Comparison of ENCODE assay signal across 29 cellular contexts in the genomic region with DNA sequence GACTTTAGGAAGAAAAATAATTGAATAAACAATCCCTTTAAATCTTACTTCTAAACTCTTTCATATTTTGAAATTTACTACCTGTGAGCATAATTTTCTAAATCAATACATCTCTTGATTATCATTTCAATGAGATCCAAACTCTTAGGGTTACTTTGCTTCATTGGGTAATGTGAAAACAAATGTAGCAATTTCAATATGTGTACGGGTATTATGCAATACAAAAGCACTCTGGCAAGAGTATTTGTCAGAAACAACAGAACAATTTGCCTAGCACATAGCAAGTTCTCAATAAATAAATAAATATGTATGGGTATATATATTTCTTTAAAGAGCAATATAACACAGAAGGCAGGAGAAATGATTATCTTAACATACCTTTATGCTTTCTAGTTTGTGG.
DNase-seq lines count a peak whose midpoint lies in the region; ATAC-seq, FAIRE-seq and TF ChIP-seq lines count a peak whose summit lies in the region.
"Had no signal": no experiment of that assay in that cellular context is flagged by ENCODE, and none has a peak within 500 bp of the region (broad histone marks: within the 10 kb centered on the region; RNA-seq: fewer than 3 reads in every experiment).

No MANE protein-coding gene starts in this region.

- no peaks in the 10 kb centered on the region for H3K9me3 ChIP-seq in K562 (replicated peaks; ENCODE audit: control insufficient read depth, insufficient read depth, low read depth, low read length)
- H3K9me3 ChIP-seq: ascending aorta, pancreas, SK-N-SH had no signal

- no peak overlapping the region for H3K4me2 ChIP-seq in K562 (ENCODE audit: insufficient read depth, low read length)
- H3K4me2 ChIP-seq: SK-N-SH had no signal

- TF ChIP-seq CTCF in K562 (IDR thresholded peaks at IDR 0.05 in 2 of 3, conservative IDR thresholded peaks at IDR 0.05 in 1 of 3; ENCODE audit: insufficient read depth in 2 of 3, low read depth in 1 of 3, low read length in 3 of 3), result no peak

- 88% methylated on average over 1 of the region's 1 CpG for WGBS in K562 (ENCODE audit: insufficient coverage, low coverage, missing lambda C conversion rate)

- POLR2A ChIA-PET in K562 (lab: Yijun Ruan, JAX), result no interaction called here

- DNase-seq in AG20443 (ENCODE audit: low spot score) (peak; percentile 13), LHCN-M2 (ENCODE audit: low read depth) (peak; percentile 9), K562 (ENCODE audit: extremely low read depth in 1 of 4, low spot score in 3 of 4) (no peak), left lobe of liver (ENCODE audit: low spot score) (no peak), dedifferentiated amniotic fluid mesenchymal stem cell (ENCODE audit: extremely low spot score) (no peak), NCI-H2081 (lab: John Stamatoyannopoulos, UW) (no peak), COLO829 (ENCODE audit: low spot score) (no peak)
- DNase-seq in activated CD8-positive, alpha-beta memory T cell treated with anti-CD3 and anti-CD28 coated beads, Interleukin-2, amount 10 ng/mL, durations not matched to agents 7 days and 5 days, result no peak
- DNase-seq: ACHN; activated CD4-positive, alpha-beta memory T cell treated with anti-CD3 and anti-CD28 coated beads for 36 hours; activated CD4-positive, CD25-positive, alpha-beta regulatory T cell treated with anti-CD3 and anti-CD28 coated beads, Interleukin-2, amount 50 U/mL, for 72 hours; Calu3; DND-41; Kasumi-1; NCI-H1105 treated with DMSO at 0.1 percent for 48 hours; NCI-H1930; NCI-H774; nephron progenitor cell; pancreas; right cardiac atrium; SK-N-SH; stimulated activated CD4-positive, alpha-beta T cell treated with anti-CD3 and anti-CD28 coated beads, Interleukin-4, amount 100 ng/mL, for 24 hours; T-helper 17 cell had no signal

- H3K27me3 ChIP-seq in K562 (ENCODE audit: control insufficient read depth in 2 of 2, insufficient read depth in 2 of 2, low read length in 2 of 2), result no peaks in the 10 kb centered on the region
- H3K27me3 ChIP-seq: ascending aorta, pancreas had no signal

- H3K9me1 ChIP-seq in K562 (ENCODE audit: control insufficient read depth, insufficient read depth, low read length), result no peaks in the 10 kb centered on the region

- no peak for TF ChIP-seq POLR2A in K562 (conservative IDR thresholded peaks at IDR 0.05)

- H3K79me2 ChIP-seq in K562 (ENCODE audit: control insufficient read depth, insufficient read depth, low read length), result no peaks in the 10 kb centered on the region

- H3K9ac ChIP-seq in K562 (ENCODE audit: insufficient read depth in 1 of 2, low read depth in 2 of 2, low read length in 2 of 2), result no peak overlapping the region
- H3K9ac ChIP-seq: SK-N-SH had no signal

- H3K36me3 Mint-ChIP-seq in activated CD8-positive, alpha-beta memory T cell treated with anti-CD3 and anti-CD28 coated beads, Interleukin-2, amount 10 ng/mL, durations not matched to agents 7 days and 5 days, result peaks cover 14% of the 10 kb centered on the region

- H3K36me3 ChIP-seq in K562 (ENCODE audit: control insufficient read depth, insufficient read depth, low read length), result peaks cover 59% of the 10 kb centered on the region; the same call in 2 of the 3 replicates

- no peaks in the 10 kb centered on the region for H3K9me3 Mint-ChIP-seq in activated CD8-positive, alpha-beta memory T cell treated with anti-CD3 and anti-CD28 coated beads, Interleukin-2, amount 10 ng/mL, durations not matched to agents 7 days and 5 days (ENCODE audit: low read depth)
- H3K9me3 Mint-ChIP-seq: activated CD4-positive, alpha-beta memory T cell treated with anti-CD3 and anti-CD28 coated beads for 36 hours; nephron progenitor cell; stimulated activated effector memory CD8-positive, alpha-beta T cell treated with anti-CD3 and anti-CD28 coated beads, Interleukin-12 subunit alpha, Interleukin-12 subunit beta, amount 100 ng/mL, for 72 hours had no signal

- TF ChIP-seq EP300 in K562 (IDR thresholded peaks at IDR 0.05; ENCODE audit: low read length), result no peak

- H3K4me1 ChIP-seq in K562 (replicated peaks in 1 of 2; ENCODE audit: control insufficient read depth in 2 of 2, insufficient read depth in 2 of 2, low read length in 2 of 2), result no peaks in the 10 kb centered on the region
- H3K4me1 ChIP-seq: pancreas had no signal

- no peak overlapping the region for H3K4me3 Mint-ChIP-seq in activated CD8-positive, alpha-beta memory T cell treated with anti-CD3 and anti-CD28 coated beads, Interleukin-2, amount 10 ng/mL, durations not matched to agents 7 days and 5 days
- H3K4me3 Mint-ChIP-seq: activated CD4-positive, alpha-beta memory T cell treated with anti-CD3 and anti-CD28 coated beads for 36 hours; activated naive CD8-positive, alpha-beta T cell; nephron progenitor cell; stimulated activated effector memory CD8-positive, alpha-beta T cell treated with anti-CD3 and anti-CD28 coated beads, Interleukin-12 subunit alpha, Interleukin-12 subunit beta, amount 100 ng/mL, for 72 hours; T-helper 17 cell had no signal

- ATAC-seq in K562 (no peak), left lobe of liver (peak; percentile 77)
- ATAC-seq in activated CD8-positive, alpha-beta memory T cell treated with anti-CD3 and anti-CD28 coated beads, Interleukin-2, amount 10 ng/mL, durations not matched to agents 7 days and 5 days, result no peak
- ATAC-seq: HCT116; pancreas; right cardiac atrium; stimulated activated effector memory CD8-positive, alpha-beta T cell treated with anti-CD3 and anti-CD28 coated beads, Interleukin-12 subunit alpha, Interleukin-12 subunit beta, amount 100 ng/mL, for 72 hours; T-helper 17 cell had no signal

- no peaks in the 10 kb centered on the region for H3K4me1 Mint-ChIP-seq in activated CD8-positive, alpha-beta memory T cell treated with anti-CD3 and anti-CD28 coated beads, Interleukin-2, amount 10 ng/mL, durations not matched to agents 7 days and 5 days
- H3K4me1 Mint-ChIP-seq: stimulated activated effector memory CD8-positive, alpha-beta T cell treated with anti-CD3 and anti-CD28 coated beads, Interleukin-12 subunit alpha, Interleukin-12 subunit beta, amount 100 ng/mL, for 72 hours; T-helper 17 cell had no signal

- H3K27ac ChIP-seq in K562 (ENCODE audit: extremely low read depth, low read depth, low read length), result no peak overlapping the region
- H3K27ac ChIP-seq: ascending aorta, C4-2B, pancreas, RWPE1 had no signal

- CTCF ChIA-PET in K562 (lab: Yijun Ruan, JAX; ENCODE audit: low intra/inter-chr PET ratio), result interaction anchor here (0.6 kb wide), 1 partner anchor 1321 kb away, joined by 3 read pairs; no protein-coding TSS in a partner anchor
- CTCF ChIA-PET in activated CD8-positive, alpha-beta memory T cell treated with anti-CD3 and anti-CD28 coated beads, Interleukin-2, amount 10 ng/mL, durations not matched to agents 7 days and 5 days (lab: Charles Lee), result no interaction called here

- no peaks in the 10 kb centered on the region for H4K20me1 ChIP-seq in K562 (replicated peaks; ENCODE audit: control insufficient read depth, insufficient read depth, low read length)

- BruUV-seq in K562 (replicated peaks; lab: Mats Ljungman, UMichigan), result no TSS peak

- in situ Hi-C loops in K562 (cut with MboI), result loop anchor here (25.0 kb wide), 2 partner anchors 632 to 1332 kb away; no protein-coding TSS in a partner anchor

- H3K4me3 ChIP-seq in K562, result no peak overlapping the region
- H3K4me3 ChIP-seq: ascending aorta, pancreas had no signal

- FAIRE-seq in K562 (lab: Jason Lieb, UNC), result no peak

- H2AFZ ChIP-seq in K562 (ENCODE audit: low read depth, low read length), result no peak overlapping the region

- no peaks in the 10 kb centered on the region for H3K27me3 Mint-ChIP-seq in activated CD8-positive, alpha-beta memory T cell treated with anti-CD3 and anti-CD28 coated beads, Interleukin-2, amount 10 ng/mL, durations not matched to agents 7 days and 5 days
- H3K27me3 Mint-ChIP-seq: activated CD4-positive, alpha-beta memory T cell treated with anti-CD3 and anti-CD28 coated beads for 36 hours; activated naive CD8-positive, alpha-beta T cell; T-helper 17 cell had no signal

- no peak for TF ChIP-seq RAD21 in K562 (CRISPR knock-in tag; conservative IDR thresholded peaks at IDR 0.05 in 1 of 2, IDR thresholded peaks at IDR 0.05 in 1 of 2)

- intact Hi-C loops in K562 (cut with micrococcal nuclease), result loop anchor here (10.0 kb wide), 2 partner anchors 205 to 535 kb away; no protein-coding TSS in a partner anchor

- H3K27ac Mint-ChIP-seq in activated CD8-positive, alpha-beta memory T cell treated with anti-CD3 and anti-CD28 coated beads, Interleukin-2, amount 10 ng/mL, durations not matched to agents 7 days and 5 days, result no peak overlapping the region
- H3K27ac Mint-ChIP-seq: activated CD4-positive, alpha-beta memory T cell treated with anti-CD3 and anti-CD28 coated beads for 36 hours; activated naive CD8-positive, alpha-beta T cell; nephron progenitor cell; stimulated activated effector memory CD8-positive, alpha-beta T cell treated with anti-CD3 and anti-CD28 coated beads, Interleukin-12 subunit alpha, Interleukin-12 subunit beta, amount 100 ng/mL, for 72 hours; T-helper 17 cell had no signal

TF ChIP-seq in K562, 482 proteins besides CTCF, POLR2A, EP300 and RAD21 (continues in another document):
- TF ChIP-seq CEBPG (CRISPR knock-in tag; IDR thresholded peaks at IDR 0.05), result no peak
- peak; percentile 59 to 60; a peak in 3 of 4 replicates for TF ChIP-seq CEBPG (tag; conservative IDR thresholded peaks at IDR 0.05 in 1 of 2, IDR thresholded peaks at IDR 0.05 in 1 of 2)
- no peak for TF ChIP-seq SMC3 (conservative IDR thresholded peaks at IDR 0.05; ENCODE audit: insufficient read depth, low read depth, low read length)
- TF ChIP-seq, protein P1, sequence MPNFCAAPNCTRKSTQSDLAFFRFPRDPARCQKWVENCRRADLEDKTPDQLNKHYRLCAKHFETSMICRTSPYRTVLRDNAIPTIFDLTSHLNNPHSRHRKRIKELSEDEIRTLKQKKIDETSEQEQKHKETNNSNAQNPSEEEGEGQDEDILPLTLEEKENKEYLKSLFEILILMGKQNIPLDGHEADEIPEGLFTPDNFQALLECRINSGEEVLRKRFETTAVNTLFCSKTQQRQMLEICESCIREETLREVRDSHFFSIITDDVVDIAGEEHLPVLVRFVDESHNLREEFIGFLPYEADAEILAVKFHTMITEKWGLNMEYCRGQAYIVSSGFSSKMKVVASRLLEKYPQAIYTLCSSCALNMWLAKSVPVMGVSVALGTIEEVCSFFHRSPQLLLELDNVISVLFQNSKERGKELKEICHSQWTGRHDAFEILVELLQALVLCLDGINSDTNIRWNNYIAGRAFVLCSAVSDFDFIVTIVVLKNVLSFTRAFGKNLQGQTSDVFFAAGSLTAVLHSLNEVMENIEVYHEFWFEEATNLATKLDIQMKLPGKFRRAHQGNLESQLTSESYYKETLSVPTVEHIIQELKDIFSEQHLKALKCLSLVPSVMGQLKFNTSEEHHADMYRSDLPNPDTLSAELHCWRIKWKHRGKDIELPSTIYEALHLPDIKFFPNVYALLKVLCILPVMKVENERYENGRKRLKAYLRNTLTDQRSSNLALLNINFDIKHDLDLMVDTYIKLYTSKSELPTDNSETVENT (CRISPR knock-in tag; IDR thresholded peaks at IDR 0.05), result no peak
- no peak for TF ChIP-seq HCFC1 (IDR thresholded peaks at IDR 0.05; ENCODE audit: low read depth, low read length)

Comparison
In these comparisons a context has a peak if more than half of its experiments do, and no peak if none do; other contexts are left out.
1. DNase-seq: peak in AG20443 (single experiment) and LHCN-M2 (single experiment); none in K562 (0 of 4), left lobe of liver (single experiment), dedifferentiated amniotic fluid mesenchymal stem cell (single experiment), NCI-H2081 (0 of 2), activated CD8-positive, alpha-beta memory T cell treated with anti-CD3 and anti-CD28 coated beads, Interleukin-2, amount 10 ng/mL, durations not matched to agents 7 days and 5 days (single experiment) and COLO829 (single experiment).